In the genomic region with DNA sequence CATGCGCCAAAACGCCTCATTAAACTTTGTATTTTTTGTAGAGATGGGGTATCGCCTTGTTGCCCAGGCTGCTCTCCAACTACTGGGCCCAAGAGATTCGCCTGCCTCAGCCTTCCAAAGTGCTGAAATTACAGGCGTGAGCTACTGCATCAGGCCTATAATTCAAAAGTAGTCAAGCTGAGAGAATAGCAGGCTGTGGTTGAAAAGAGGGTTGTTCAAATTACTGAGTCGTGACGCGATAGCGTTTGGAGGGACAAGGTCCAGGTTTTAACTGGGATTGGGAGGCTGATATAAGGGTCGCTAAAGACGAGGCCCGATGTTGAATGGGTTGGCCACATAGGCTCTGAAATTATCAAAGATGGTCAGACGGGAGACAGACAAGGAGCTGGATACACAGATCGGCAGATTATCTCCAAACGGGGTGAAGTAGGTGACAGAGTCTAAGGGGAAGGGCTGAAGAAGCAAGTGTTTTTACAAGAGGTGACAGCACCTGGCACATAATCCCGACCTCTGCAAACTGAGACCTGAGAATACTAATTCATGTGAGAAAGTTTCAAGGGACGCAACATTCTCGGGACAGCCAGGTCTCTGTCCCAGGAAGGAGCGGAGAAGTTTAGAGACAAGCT, we compare ENCODE assay signal across 8 cellular contexts. TPM values are rescaled to one million over a fixed set of nuclear protein-coding genes. Genes with fewer than 3 reads are reported as not detected.
DNase-seq lines count a peak whose midpoint lies in the region; ATAC-seq and TF ChIP-seq lines count a peak whose summit lies in the region.

No MANE protein-coding gene starts in this region.

- TF ChIP-seq RAD21 in liver (IDR thresholded peaks at IDR 0.05) = no peak

- peak; percentile 49 for DNase-seq in activated CD8-positive, alpha-beta memory T cell treated with anti-CD3 and anti-CD28 coated beads, Interleukin-2, amount 10 ng/mL, durations not matched to agents 7 days and 5 days
- no peak for DNase-seq in activated CD8-positive, alpha-beta memory T cell treated with anti-CD3 and anti-CD28 coated beads, Interleukin-2, amount 50 U/mL, for 48 hours
- DNase-seq in KG1 (lab: John Stamatoyannopoulos, UW) = peak; percentile 14
- no peak for DNase-seq in astrocyte of the cerebellum (ENCODE audit: low read depth)
- no peak for DNase-seq in type B pancreatic cell (ENCODE audit: extremely low spot score, unreplicated experiment)
- DNase-seq in UCSD-AML1 (lab: John Stamatoyannopoulos, UW; ENCODE audit: unreplicated experiment) = no peak
- no peak for DNase-seq in NCI-H2029 (lab: John Stamatoyannopoulos, UW)

- CTCF ChIA-PET in activated CD8-positive, alpha-beta memory T cell treated with anti-CD3 and anti-CD28 coated beads, Interleukin-2, amount 10 ng/mL, durations not matched to agents 7 days and 5 days (lab: Charles Lee) = interaction anchor here (1.0 to 3.0 kb wide), 12 partner anchors 10 to 395 kb away, joined by 3 to 12 read pairs (median 4); a partner anchor contains a TSS

- H3K9me3 Mint-ChIP-seq in activated CD8-positive, alpha-beta memory T cell treated with anti-CD3 and anti-CD28 coated beads, Interleukin-2, amount 10 ng/mL, durations not matched to agents 7 days and 5 days (ENCODE audit: low read depth) = no peaks in the 10 kb centered on the region
- no peaks in the 10 kb centered on the region for H3K9me3 Mint-ChIP-seq in type B pancreatic cell

- no peaks in the 10 kb centered on the region for H3K9me3 ChIP-seq in liver (ENCODE audit: control insufficient read depth in 4 of 4, low read length in 3 of 4)

- peak; percentile 4 for ATAC-seq in activated CD8-positive, alpha-beta memory T cell treated with anti-CD3 and anti-CD28 coated beads, Interleukin-2, amount 10 ng/mL, durations not matched to agents 7 days and 5 days

- H3K9ac ChIP-seq in liver (ENCODE audit: low read depth in 1 of 2, low read length in 2 of 2) = peak overlapping the region; percentile 69 to 78

- H3K36me3 ChIP-seq in liver (ENCODE audit: control insufficient read depth in 4 of 4, insufficient read depth in 3 of 4, low read depth in 1 of 4, low read length in 3 of 4) = peaks cover 0 to 3% (median 0%) of the 10 kb centered on the region in 4 donors

- WGBS in liver = 5% methylated on average over 19 of the region's 19 CpGs

- H3K4me3 Mint-ChIP-seq in activated CD8-positive, alpha-beta memory T cell treated with anti-CD3 and anti-CD28 coated beads, Interleukin-2, amount 10 ng/mL, durations not matched to agents 7 days and 5 days = peak overlapping the region; percentile 94
- peak overlapping the region; percentile 96 for H3K4me3 Mint-ChIP-seq in type B pancreatic cell

- peak overlapping the region; percentile 81 for H3K4me3 ChIP-seq in astrocyte of the cerebellum (ENCODE audit: low read depth, low read length)
- H3K4me3 ChIP-seq in liver (ENCODE audit: low read depth in 1 of 3, low read length in 3 of 3) = peak overlapping the region; percentile 67 to 98 (median 84)

- no peaks in the 10 kb centered on the region for H3K27me3 Mint-ChIP-seq in activated CD8-positive, alpha-beta memory T cell treated with anti-CD3 and anti-CD28 coated beads, Interleukin-2, amount 10 ng/mL, durations not matched to agents 7 days and 5 days
- H3K27me3 Mint-ChIP-seq in type B pancreatic cell = peaks cover 8% of the 10 kb centered on the region

- no peaks in the 10 kb centered on the region for H3K27me3 ChIP-seq in liver (ENCODE audit: control insufficient read depth in 4 of 4, insufficient read depth in 4 of 4, low read length in 3 of 4)

- peaks cover 32% of the 10 kb centered on the region for H3K36me3 Mint-ChIP-seq in activated CD8-positive, alpha-beta memory T cell treated with anti-CD3 and anti-CD28 coated beads, Interleukin-2, amount 10 ng/mL, durations not matched to agents 7 days and 5 days
- peaks cover 5% of the 10 kb centered on the region for H3K36me3 Mint-ChIP-seq in type B pancreatic cell

- H3K4me1 ChIP-seq in liver (ENCODE audit: control insufficient read depth in 4 of 4, insufficient read depth in 4 of 4, low read length in 3 of 4) = peaks cover 5 to 26% (median 21%) of the 10 kb centered on the region in 4 donors

- peak overlapping the region; percentile 99 for H3K27ac Mint-ChIP-seq in activated CD8-positive, alpha-beta memory T cell treated with anti-CD3 and anti-CD28 coated beads, Interleukin-2, amount 10 ng/mL, durations not matched to agents 7 days and 5 days
- peak overlapping the region; percentile 90 for H3K27ac Mint-ChIP-seq in type B pancreatic cell

- TF ChIP-seq CTCF in astrocyte of the cerebellum (IDR thresholded peaks at IDR 0.05; ENCODE audit: low read depth, low read length, missing control alignments) (no peak), liver (IDR thresholded peaks at IDR 0.05; ENCODE audit: low read depth, low read length, missing input control) (no peak), type B pancreatic cell (conservative IDR thresholded peaks at IDR 0.05) (no peak)

- in situ Hi-C loops in astrocyte of the cerebellum (cut with HindIII; ENCODE audit: low sequenced_read_pairs) = no loop called here

- H3K4me1 Mint-ChIP-seq in activated CD8-positive, alpha-beta memory T cell treated with anti-CD3 and anti-CD28 coated beads, Interleukin-2, amount 10 ng/mL, durations not matched to agents 7 days and 5 days = peaks cover 53% of the 10 kb centered on the region
- H3K4me1 Mint-ChIP-seq in type B pancreatic cell (ENCODE audit: unreplicated experiment) = peaks cover 31% of the 10 kb centered on the region

- peak overlapping the region; percentile 15 to 54 for H3K27ac ChIP-seq in liver (ENCODE audit: low read depth in 1 of 2, low read length in 2 of 2)

TF ChIP-seq in liver, 16 proteins besides CTCF, POLR2A, EP300 and RAD21:
- TF ChIP-seq, protein P1, sequence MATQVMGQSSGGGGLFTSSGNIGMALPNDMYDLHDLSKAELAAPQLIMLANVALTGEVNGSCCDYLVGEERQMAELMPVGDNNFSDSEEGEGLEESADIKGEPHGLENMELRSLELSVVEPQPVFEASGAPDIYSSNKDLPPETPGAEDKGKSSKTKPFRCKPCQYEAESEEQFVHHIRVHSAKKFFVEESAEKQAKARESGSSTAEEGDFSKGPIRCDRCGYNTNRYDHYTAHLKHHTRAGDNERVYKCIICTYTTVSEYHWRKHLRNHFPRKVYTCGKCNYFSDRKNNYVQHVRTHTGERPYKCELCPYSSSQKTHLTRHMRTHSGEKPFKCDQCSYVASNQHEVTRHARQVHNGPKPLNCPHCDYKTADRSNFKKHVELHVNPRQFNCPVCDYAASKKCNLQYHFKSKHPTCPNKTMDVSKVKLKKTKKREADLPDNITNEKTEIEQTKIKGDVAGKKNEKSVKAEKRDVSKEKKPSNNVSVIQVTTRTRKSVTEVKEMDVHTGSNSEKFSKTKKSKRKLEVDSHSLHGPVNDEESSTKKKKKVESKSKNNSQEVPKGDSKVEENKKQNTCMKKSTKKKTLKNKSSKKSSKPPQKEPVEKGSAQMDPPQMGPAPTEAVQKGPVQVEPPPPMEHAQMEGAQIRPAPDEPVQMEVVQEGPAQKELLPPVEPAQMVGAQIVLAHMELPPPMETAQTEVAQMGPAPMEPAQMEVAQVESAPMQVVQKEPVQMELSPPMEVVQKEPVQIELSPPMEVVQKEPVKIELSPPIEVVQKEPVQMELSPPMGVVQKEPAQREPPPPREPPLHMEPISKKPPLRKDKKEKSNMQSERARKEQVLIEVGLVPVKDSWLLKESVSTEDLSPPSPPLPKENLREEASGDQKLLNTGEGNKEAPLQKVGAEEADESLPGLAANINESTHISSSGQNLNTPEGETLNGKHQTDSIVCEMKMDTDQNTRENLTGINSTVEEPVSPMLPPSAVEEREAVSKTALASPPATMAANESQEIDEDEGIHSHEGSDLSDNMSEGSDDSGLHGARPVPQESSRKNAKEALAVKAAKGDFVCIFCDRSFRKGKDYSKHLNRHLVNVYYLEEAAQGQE (IDR thresholded peaks at IDR 0.05) = no peak
- TF ChIP-seq HNF4G (IDR thresholded peaks at IDR 0.05) = no peak
- no peak for TF ChIP-seq NR2F2 (IDR thresholded peaks at IDR 0.05)
- TF ChIP-seq GABPA (IDR thresholded peaks at IDR 0.05 in 1 of 2, conservative IDR thresholded peaks at IDR 0.05 in 1 of 2) = no peak

RNA-seq across cellular contexts. Expression of a gene that starts 0.8 kb away (rescaled TPM):
- total RNA-seq in activated CD8-positive, alpha-beta memory T cell treated with anti-CD3 and anti-CD28 coated beads, Interleukin-2, amount 10 ng/mL, durations not matched to agents 7 days and 5 days = 10 to 100 TPM; 56.0 to 63.6 TPM
- total RNA-seq in liver (1 to 10 TPM; 3.6 to 6.6 TPM), type B pancreatic cell (ENCODE audit: low replicate concordance) (25.8 and 28.8 TPM in 2 replicates)
- polyA plus RNA-seq in liver = 1 to 10 TPM; 1.4 to 1.8 TPM

Comparison
In these comparisons a context has a peak if more than half of its experiments do, and no peak if none do; other contexts are left out.
1. DNase-seq: peak in activated CD8-positive, alpha-beta memory T cell treated with anti-CD3 and anti-CD28 coated beads, Interleukin-2, amount 10 ng/mL, durations not matched to agents 7 days and 5 days (single experiment) and KG1 (single experiment); none in activated CD8-positive, alpha-beta memory T cell treated with anti-CD3 and anti-CD28 coated beads, Interleukin-2, amount 50 U/mL, for 48 hours (single experiment), astrocyte of the cerebellum (single experiment), type B pancreatic cell (single experiment), UCSD-AML1 (single experiment) and NCI-H2029 (single experiment).